In genomic region chr15:92809064-92809879, GRCh38 we compare ENCODE assay signal across 8 cellular contexts.
DNase-seq lines count a peak whose midpoint lies in the region; ATAC-seq and TF ChIP-seq lines count a peak whose summit lies in the region.

No MANE protein-coding gene starts in this region.

- H3K9ac ChIP-seq in OCI-LY1 (ENCODE audit: low read length): peak overlapping the region; percentile 96

- H2AFZ ChIP-seq in OCI-LY1 (ENCODE audit: low read length): no peak overlapping the region

- DNase-seq in DMS153 treated with DMSO at 0.1 percent for 48 hours (lab: John Stamatoyannopoulos, UW; ENCODE audit: unreplicated experiment) (peak; percentile 61), HuH-7.5 (ENCODE audit: low spot score) (peak; percentile 99), activated T-cell treated with anti-CD3 and anti-CD28 coated beads for 24 hours (ENCODE audit: low read depth) (peak; percentile 99), epithelial cell of esophagus (ENCODE audit: low read depth) (peak; percentile 96), mucosa of gallbladder (ENCODE audit: low spot score) (peak; percentile 98)
- DNase-seq in stimulated activated CD8-positive, alpha-beta memory T cell treated with anti-CD3 and anti-CD28 coated beads, Interleukin-4, amount 100 ng/mL, for 24 hours (ENCODE audit: low read depth): peak; percentile 99

- H4K20me1 ChIP-seq in OCI-LY1 (ENCODE audit: insufficient read depth, low read length): no peaks in the 10 kb centered on the region

- peaks cover 3% of the 10 kb centered on the region; the same call in 1 of the 2 replicates for H3F3A ChIP-seq in OCI-LY1 (ENCODE audit: insufficient read depth, low read length)

- H3K27ac ChIP-seq in OCI-LY1 (ENCODE audit: low read depth, low read length, poor library complexity, severe bottlenecking): peak overlapping the region; percentile 98

- no peaks in the 10 kb centered on the region for H3K9me3 ChIP-seq in OCI-LY1 (ENCODE audit: low read length)

- peak overlapping the region; percentile 98 for H3K4me2 ChIP-seq in OCI-LY1 (ENCODE audit: low read length)

- TF ChIP-seq CTCF in OCI-LY1 (IDR thresholded peaks at IDR 0.05; ENCODE audit: low read length) (peak; percentile 88), epithelial cell of esophagus (IDR thresholded peaks at IDR 0.05; ENCODE audit: insufficient read depth, low read depth, low read length, missing control alignments) (peak; percentile 30)

- H3K27me3 ChIP-seq in OCI-LY1 (ENCODE audit: insufficient read depth, low read length): no peaks in the 10 kb centered on the region

- no peaks in the 10 kb centered on the region for H3K79me2 ChIP-seq in OCI-LY1 (ENCODE audit: insufficient read depth, low read length)

- no peaks in the 10 kb centered on the region for H3K9me2 ChIP-seq in OCI-LY1 (ENCODE audit: low read depth, low read length)

- H3K36me3 ChIP-seq in OCI-LY1 (ENCODE audit: insufficient read depth, low read length): no peaks in the 10 kb centered on the region

- H3K4me1 ChIP-seq in OCI-LY1 (ENCODE audit: insufficient read depth, low read length, severe bottlenecking): peaks cover 57% of the 10 kb centered on the region

- ATAC-seq in GM21528 (IDR thresholded peaks at IDR 0.05; ENCODE audit: low FRiP score, unreplicated experiment): peak; percentile 84

- H3K4me3 ChIP-seq in OCI-LY1 (ENCODE audit: low read depth, low read length, poor library complexity, severe bottlenecking) (peak overlapping the region; percentile 74), epithelial cell of esophagus (ENCODE audit: low read length) (peak overlapping the region; percentile 61)

Comparison
In these comparisons a context has a peak if more than half of its experiments do, and no peak if none do; other contexts are left out.
1. Peak in every context shown above with its lines: DNase-seq, ATAC-seq, H3K4me3 ChIP-seq and H3K27ac ChIP-seq.